In the genomic region with DNA sequence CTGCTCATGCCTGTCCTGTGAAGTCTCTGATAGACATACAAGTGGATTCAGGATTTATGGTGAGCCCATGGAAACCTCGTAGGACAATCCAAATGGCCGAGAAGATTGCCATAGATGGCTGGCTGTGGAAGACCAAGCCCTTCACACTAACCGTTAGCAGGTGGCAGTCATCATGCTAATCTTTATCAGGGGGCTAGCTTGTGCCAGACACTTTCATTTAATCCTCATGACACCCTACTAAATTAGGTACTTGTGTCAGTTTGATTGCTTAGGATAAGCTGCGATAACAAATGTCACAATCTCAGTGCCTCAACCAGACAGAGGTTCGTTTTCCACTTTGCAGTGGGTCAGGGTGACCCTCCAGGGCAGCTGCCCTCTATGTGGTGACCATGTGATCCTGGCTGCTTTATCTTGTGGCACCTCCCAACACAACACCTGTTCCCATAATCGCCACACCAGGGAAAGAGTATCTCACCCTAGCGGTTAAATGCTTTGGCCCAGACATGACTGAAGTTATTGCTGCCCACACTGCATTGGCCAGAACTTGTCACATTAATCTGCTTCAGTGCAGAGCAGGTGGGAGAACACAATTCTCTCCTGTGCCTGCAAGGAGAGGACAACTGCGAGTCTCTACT, we compare ENCODE assay signal across 10 cellular contexts.
DNase-seq lines count a peak whose midpoint lies in the region; ATAC-seq and TF ChIP-seq lines count a peak whose summit lies in the region.
"Had no signal": no experiment of that assay in that cellular context is flagged by ENCODE, and none has a peak within 500 bp of the region (broad histone marks: within the 10 kb centered on the region; RNA-seq: fewer than 3 reads in every experiment).

No MANE protein-coding gene starts in this region.

- no peak overlapping the region for H3K27ac Mint-ChIP-seq in HFFc6
- H3K27ac Mint-ChIP-seq: IgD-negative memory B cell had no signal

- DNase-seq in DMS 273 (lab: John Stamatoyannopoulos, UW; ENCODE audit: unreplicated experiment) (peak; percentile 89), HFFc6 (no peak), lower lobe of right lung (no peak), SHP77 (lab: John Stamatoyannopoulos, UW) (no peak), GM10266 (ENCODE audit: extremely low spot score) (no peak)

- no peak overlapping the region for H3K4me3 Mint-ChIP-seq in HFFc6
- H3K4me3 Mint-ChIP-seq: IgD-negative memory B cell had no signal

- peak in 1 of 2 donors; percentile 38 for ATAC-seq in lower lobe of right lung
- no peak for ATAC-seq in GM18868 (IDR thresholded peaks at IDR 0.05; ENCODE audit: unreplicated experiment)
- no peak for ATAC-seq in HG02588 (IDR thresholded peaks at IDR 0.05; ENCODE audit: unreplicated experiment)
- ATAC-seq: gastroesophageal sphincter had no signal

- no peaks in the 10 kb centered on the region for H3K36me3 ChIP-seq in lower lobe of right lung
- H3K36me3 ChIP-seq: gastroesophageal sphincter had no signal

- no peaks in the 10 kb centered on the region for H3K4me1 ChIP-seq in lower lobe of right lung
- H3K4me1 ChIP-seq: gastroesophageal sphincter had no signal

- intact Hi-C loops in lower lobe of right lung (cut with DNase I) = no loop called here

- H3K27me3 ChIP-seq in lower lobe of right lung (ENCODE audit: low read depth) = no peaks in the 10 kb centered on the region
- H3K27me3 ChIP-seq: gastroesophageal sphincter had no signal

- H3K9me3 ChIP-seq in lower lobe of right lung = no peaks in the 10 kb centered on the region
- H3K9me3 ChIP-seq: gastroesophageal sphincter had no signal

- TF ChIP-seq CTCF in HFFc6 (IDR thresholded peaks at IDR 0.05) (peak; percentile 54; the same call in 1 of the 2 replicates), WI38 (IDR thresholded peaks at IDR 0.05; ENCODE audit: low read depth, low read length) (0 out of 2 replicates have a peak, but pooled peaks have one; percentile 11), lower lobe of right lung (IDR thresholded peaks at IDR 0.05) (peak; percentile 26), GM10266 (IDR thresholded peaks at IDR 0.05; ENCODE audit: control insufficient read depth, insufficient read depth, low read depth, missing control alignments) (no peak)

- no peaks in the 10 kb centered on the region for H3K4me1 Mint-ChIP-seq in HFFc6 (ENCODE audit: low read depth)
- H3K4me1 Mint-ChIP-seq: IgD-negative memory B cell had no signal

- H3K9me3 Mint-ChIP-seq in HFFc6 = no peaks in the 10 kb centered on the region
- H3K9me3 Mint-ChIP-seq: IgD-negative memory B cell had no signal

- H3K27ac ChIP-seq in lower lobe of right lung = no peak overlapping the region
- H3K27ac ChIP-seq: gastroesophageal sphincter had no signal

- H3K27me3 Mint-ChIP-seq in HFFc6 (ENCODE audit: insufficient read depth) = no peaks in the 10 kb centered on the region

- H3K4me3 ChIP-seq in WI38 (ENCODE audit: low read depth, low read length) (no peak overlapping the region), lower lobe of right lung (no peak overlapping the region)
- H3K4me3 ChIP-seq: gastroesophageal sphincter had no signal

- H3K36me3 Mint-ChIP-seq in HFFc6 (ENCODE audit: low read depth) = no peaks in the 10 kb centered on the region
